ENCODE assay signal across 8 cellular contexts in the genomic region with DNA sequence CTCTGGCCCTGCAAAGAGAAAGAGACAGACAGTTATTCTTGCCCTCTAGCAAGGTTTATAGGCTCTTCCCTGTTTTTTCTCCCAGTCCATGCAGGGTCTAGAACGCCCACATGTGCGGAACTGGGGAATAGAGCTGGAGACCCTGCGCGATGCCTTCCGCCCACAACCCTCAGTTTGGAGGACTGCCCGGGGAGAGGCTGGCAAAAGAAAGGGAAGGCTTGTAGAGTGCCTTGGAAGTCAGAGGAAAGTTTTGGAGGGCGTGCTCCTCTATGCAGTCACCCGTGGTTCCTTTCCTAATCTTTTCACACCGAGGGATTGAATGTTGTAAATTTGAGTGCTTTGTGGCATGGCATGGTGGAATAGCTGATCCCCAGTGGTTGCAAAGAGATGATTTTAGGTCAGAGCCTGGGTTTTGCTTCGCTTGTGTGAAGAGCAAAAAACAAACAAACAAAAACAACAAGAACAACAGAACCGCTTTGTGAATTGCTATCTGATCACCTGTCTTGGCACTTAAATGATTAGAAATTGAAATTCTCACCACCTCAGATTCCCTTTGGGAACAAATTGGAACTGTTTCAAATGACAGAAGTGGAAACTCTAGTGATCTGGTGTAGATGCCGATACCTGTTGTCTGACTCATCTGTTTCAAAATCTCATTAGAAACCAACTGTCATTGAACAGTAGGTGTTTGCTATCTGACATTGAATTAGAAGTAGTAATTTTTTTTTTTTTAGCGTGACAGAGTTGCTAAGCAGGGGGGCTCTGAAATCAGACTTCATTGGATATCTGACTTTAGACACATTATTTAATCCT. TPM values are rescaled to one million over a fixed set of nuclear protein-coding genes. Genes with fewer than 3 reads are reported as not detected.
A peak's percentile ranks its signal among the peaks of the same experiment; 100 is the strongest.
DNase-seq lines count a peak whose midpoint lies in the region; ATAC-seq lines count a peak whose summit lies in the region.

No MANE protein-coding gene starts in this region.

- H3K4me3 Mint-ChIP-seq in activated T-helper 17 cell treated with anti-CD3 and anti-CD28 coated beads, Interleukin-2, amount 50 U/mL, for 72 hours = peak overlapping the region; percentile 93

- peak overlapping the region; percentile 84 for H3K27ac Mint-ChIP-seq in activated T-helper 17 cell treated with anti-CD3 and anti-CD28 coated beads, Interleukin-2, amount 50 U/mL, for 72 hours

- peaks cover 4% of the 10 kb centered on the region for H3K4me1 Mint-ChIP-seq in activated T-helper 17 cell treated with anti-CD3 and anti-CD28 coated beads, Interleukin-2, amount 50 U/mL, for 72 hours

- peak; percentile 23 to 32 for DNase-seq in NCI-H2081 (lab: John Stamatoyannopoulos, UW)
- DNase-seq in NCI-H2081 treated with DMSO at 0.1 percent for 48 hours (lab: John Stamatoyannopoulos, UW) = no peak
- peak; percentile 38 for DNase-seq in HK-2 (ENCODE audit: unreplicated experiment)
- DNase-seq in hepatic stellate cell (ENCODE audit: low spot score) = peak; percentile 16
- no peak for DNase-seq in skeletal muscle cell (ENCODE audit: low read depth)
- DNase-seq in midbrain (lab: John Stamatoyannopoulos, UW) = no peak
- DNase-seq in OCI-M2 (lab: John Stamatoyannopoulos, UW; ENCODE audit: unreplicated experiment) = no peak

- H3K27me3 Mint-ChIP-seq in activated T-helper 17 cell treated with anti-CD3 and anti-CD28 coated beads, Interleukin-2, amount 50 U/mL, for 72 hours = peaks cover 20% of the 10 kb centered on the region

- H3K36me3 Mint-ChIP-seq in activated T-helper 17 cell treated with anti-CD3 and anti-CD28 coated beads, Interleukin-2, amount 50 U/mL, for 72 hours (ENCODE audit: low read depth) = no peaks in the 10 kb centered on the region

- H3K9me3 Mint-ChIP-seq in activated T-helper 17 cell treated with anti-CD3 and anti-CD28 coated beads, Interleukin-2, amount 50 U/mL, for 72 hours = no peaks in the 10 kb centered on the region

- ATAC-seq in activated T-helper 17 cell treated with anti-CD3 and anti-CD28 coated beads, Interleukin-2, amount 50 U/mL, for 72 hours (replicated peaks) = no peak

- peak overlapping the region; percentile 83 for H3K4me3 ChIP-seq in skeletal muscle cell (ENCODE audit: low read depth, low read length)

RNA-seq across cellular contexts. Expression of a gene that starts 1.0 kb away (rescaled TPM):
- 10 to 100 TPM in 1 of 2 donors, 1 to 10 TPM in 1; 3.3 to 10.1 TPM for total RNA-seq in activated T-helper 17 cell treated with anti-CD3 and anti-CD28 coated beads, Interleukin-2, amount 50 U/mL, for 72 hours

Comparison
In these comparisons a context has a peak if more than half of its experiments do, and no peak if none do; other contexts are left out.
1. DNase-seq: peak in NCI-H2081 (2 of 2), HK-2 (single experiment) and hepatic stellate cell (single experiment); none in NCI-H2081 treated with DMSO at 0.1 percent for 48 hours (single experiment), skeletal muscle cell (single experiment), midbrain (single experiment) and OCI-M2 (single experiment).